Comparison of ENCODE assay signal across 19 cellular contexts in the genomic region with DNA sequence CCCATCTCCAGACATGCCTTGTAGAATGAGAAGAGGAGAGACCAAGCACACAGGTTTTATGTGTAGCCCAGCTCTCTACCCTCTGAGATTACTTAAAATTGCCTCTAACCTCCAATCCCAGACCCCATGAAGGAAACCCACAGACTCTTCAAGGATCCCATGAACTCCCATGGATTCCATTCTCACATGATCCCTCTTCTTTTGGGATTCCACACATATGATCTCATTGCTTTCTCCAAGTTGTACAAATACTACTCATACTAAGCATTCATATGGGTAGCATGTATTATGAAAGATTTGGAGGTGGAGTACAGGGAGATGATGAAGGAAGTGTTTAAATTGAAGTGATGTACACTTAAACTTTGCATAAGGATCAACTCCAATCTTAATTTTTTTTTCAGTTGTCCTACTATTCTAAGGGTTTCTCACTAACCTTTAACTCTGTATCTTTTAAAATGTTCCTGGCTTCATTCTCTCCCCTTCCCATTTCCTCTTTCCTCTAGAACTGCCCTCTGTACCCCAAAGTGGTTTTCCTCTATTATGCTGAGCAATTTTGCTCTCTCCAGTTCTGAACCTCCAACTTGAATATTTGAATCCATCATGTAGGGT. TPM values are rescaled to one million over a fixed set of nuclear protein-coding genes. Genes with fewer than 3 reads are reported as not detected.
A peak's percentile ranks its signal among the peaks of the same experiment; 100 is the strongest.
DNase-seq lines count a peak whose midpoint lies in the region; FAIRE-seq and TF ChIP-seq lines count a peak whose summit lies in the region.
"Had no signal": no experiment of that assay in that cellular context is flagged by ENCODE, and none has a peak within 500 bp of the region (broad histone marks: within the 10 kb centered on the region; RNA-seq: fewer than 3 reads in every experiment).

No MANE protein-coding gene starts in this region.

- peaks cover 6% of the 10 kb centered on the region for H3K27me3 Mint-ChIP-seq in endothelial cell (ENCODE audit: unreplicated experiment)
- H3K27me3 Mint-ChIP-seq: activated naive CD8-positive, alpha-beta T cell treated with anti-CD3 and anti-CD28 coated beads, Interleukin-2, amount 10 ng/mL, durations not matched to agents 7 days and 5 days had no signal

- H4K20me1 ChIP-seq in Loucy (ENCODE audit: insufficient read depth, low read length, poor library complexity, severe bottlenecking): no peaks in the 10 kb centered on the region

- TF ChIP-seq POLR2A in GM12891 (IDR thresholded peaks at IDR 0.05; ENCODE audit: low read depth, low read length): no peak

- H3K4me3 ChIP-seq in Loucy (ENCODE audit: low read length, poor library complexity, severe bottlenecking) (no peak overlapping the region), colonic mucosa (no peak overlapping the region)
- H3K4me3 ChIP-seq: body of pancreas, smooth muscle cell, upper lobe of right lung had no signal

- FAIRE-seq in GM12891 (lab: Jason Lieb, UNC): peak; percentile 16

- H3K9ac ChIP-seq in Loucy (ENCODE audit: low read depth, low read length, poor library complexity, severe bottlenecking): no peak overlapping the region
- H3K9ac ChIP-seq in colonic mucosa (ENCODE audit: low read depth in 2 of 2, low read length in 2 of 2): no peak overlapping the region

- no peaks in the 10 kb centered on the region for H3K27me3 ChIP-seq in Loucy (ENCODE audit: insufficient read depth, low read length, poor library complexity, severe bottlenecking)
- no peaks in the 10 kb centered on the region for H3K27me3 ChIP-seq in colonic mucosa
- H3K27me3 ChIP-seq: body of pancreas, upper lobe of right lung had no signal

- no peaks in the 10 kb centered on the region for H3K36me3 Mint-ChIP-seq in endothelial cell (ENCODE audit: low read depth, unreplicated experiment)
- H3K36me3 Mint-ChIP-seq: activated naive CD8-positive, alpha-beta T cell treated with anti-CD3 and anti-CD28 coated beads, Interleukin-2, amount 10 ng/mL, durations not matched to agents 7 days and 5 days; mesothelial cell of epicardium had no signal

- peak overlapping the region; percentile 57; the same call in 1 of the 2 replicates for H2AFZ ChIP-seq in Loucy (ENCODE audit: low read length)

- peaks cover 11% of the 10 kb centered on the region for H3K4me1 ChIP-seq in Loucy (ENCODE audit: insufficient read depth, low read length, poor library complexity, severe bottlenecking)
- no peaks in the 10 kb centered on the region for H3K4me1 ChIP-seq in colonic mucosa
- H3K4me1 ChIP-seq: body of pancreas, upper lobe of right lung had no signal

- H3K9me3 ChIP-seq in Loucy (ENCODE audit: insufficient read depth, low read depth, low read length): no peaks in the 10 kb centered on the region
- no peaks in the 10 kb centered on the region for H3K9me3 ChIP-seq in colonic mucosa
- H3K9me3 ChIP-seq: body of pancreas, upper lobe of right lung had no signal

- H3K9me2 ChIP-seq in Loucy (replicated peaks; ENCODE audit: low read depth, low read length): no peaks in the 10 kb centered on the region

- peak overlapping the region; percentile 16 for H3K27ac Mint-ChIP-seq in endothelial cell (ENCODE audit: unreplicated experiment)
- H3K27ac Mint-ChIP-seq: activated T-helper 1 cell treated with anti-CD3 and anti-CD28 coated beads, Interleukin-12 subunit alpha, Interleukin-12 subunit beta, Interleukin-2, Interleukin-4 antibody, amounts not matched to agents 30 ng/mL and 10 ng/mL and 1 ng/mL, durations not matched to agents 14 hours and 24 hours and 36 hours; mesothelial cell of epicardium had no signal

- no peaks in the 10 kb centered on the region for H3K79me2 ChIP-seq in Loucy (ENCODE audit: insufficient read depth, low read length)

- H3K4me2 ChIP-seq in Loucy (ENCODE audit: low read depth, low read length, poor library complexity, severe bottlenecking): peak overlapping the region; percentile 17
- H3K4me2 ChIP-seq: smooth muscle cell had no signal

- DNase-seq in GM12891 (ENCODE audit: insufficient read length, low spot score) (no peak), endothelial cell (ENCODE audit: low spot score) (no peak), renal cortical epithelial cell (ENCODE audit: low read depth) (peak; percentile 13), mesenteric fat pad (ENCODE audit: low spot score) (no peak), NCI-H146 treated with DMSO at 0.1 percent for 48 hours (lab: John Stamatoyannopoulos, UW; ENCODE audit: unreplicated experiment) (no peak), colonic mucosa (no peak)
- DNase-seq: AML-193, body of pancreas, cortex of kidney, H7, head of caudate nucleus, NCI-H1417 treated with DMSO at 0.1 percent for 48 hours, NCI-H526 had no signal

- intact Hi-C loops in colonic mucosa (cut with DNase I): no loop called here

- H3K36me3 ChIP-seq in Loucy (ENCODE audit: insufficient read depth, low read length) (no peaks in the 10 kb centered on the region), colonic mucosa (no peaks in the 10 kb centered on the region)
- H3K36me3 ChIP-seq: upper lobe of right lung had no signal

- H3K4me1 Mint-ChIP-seq in endothelial cell (ENCODE audit: unreplicated experiment): peaks cover 8% of the 10 kb centered on the region
- H3K4me1 Mint-ChIP-seq: mesothelial cell of epicardium had no signal

- no peak overlapping the region for H3K27ac ChIP-seq in colonic mucosa
- H3K27ac ChIP-seq: body of pancreas, upper lobe of right lung had no signal

- H3K4me3 Mint-ChIP-seq in endothelial cell (ENCODE audit: unreplicated experiment): no peak overlapping the region
- H3K4me3 Mint-ChIP-seq: activated naive CD8-positive, alpha-beta T cell treated with anti-CD3 and anti-CD28 coated beads, Interleukin-2, amount 10 ng/mL, durations not matched to agents 7 days and 5 days; activated T-helper 1 cell treated with anti-CD3 and anti-CD28 coated beads, Interleukin-12 subunit alpha, Interleukin-12 subunit beta, Interleukin-2, Interleukin-4 antibody, amounts not matched to agents 30 ng/mL and 10 ng/mL and 1 ng/mL, durations not matched to agents 14 hours and 24 hours and 36 hours; mesothelial cell of epicardium had no signal

- H3K9me3 Mint-ChIP-seq in endothelial cell (ENCODE audit: unreplicated experiment): no peaks in the 10 kb centered on the region
- H3K9me3 Mint-ChIP-seq: activated naive CD8-positive, alpha-beta T cell treated with anti-CD3 and anti-CD28 coated beads, Interleukin-2, amount 10 ng/mL, durations not matched to agents 7 days and 5 days; activated T-helper 1 cell treated with anti-CD3 and anti-CD28 coated beads, Interleukin-12 subunit alpha, Interleukin-12 subunit beta, Interleukin-2, Interleukin-4 antibody, amounts not matched to agents 30 ng/mL and 10 ng/mL and 1 ng/mL, durations not matched to agents 14 hours and 24 hours and 36 hours; mesothelial cell of epicardium had no signal

- no peak for TF ChIP-seq CTCF in Loucy (conservative IDR thresholded peaks at IDR 0.05; ENCODE audit: low read length)
- TF ChIP-seq CTCF in endothelial cell (IDR thresholded peaks at IDR 0.05; ENCODE audit: unreplicated experiment): no peak
- no peak for TF ChIP-seq CTCF in colonic mucosa (IDR thresholded peaks at IDR 0.05)

- H3F3A ChIP-seq in Loucy (ENCODE audit: low read depth): no peaks in the 10 kb centered on the region

TF ChIP-seq in GM12891, 5 proteins besides CTCF, POLR2A, EP300 and RAD21:
- no peak for TF ChIP-seq TAF1 (IDR thresholded peaks at IDR 0.05; ENCODE audit: low read depth, low read length)
- no peak for TF ChIP-seq PAX5 (IDR thresholded peaks at IDR 0.05; ENCODE audit: insufficient read depth, low read length, severe bottlenecking)
TF ChIP-seq in GM12891: peak in this region for 0.

RNA-seq across cellular contexts. Expression of gene MFSD2A, which starts 41.6 kb away (rescaled TPM):
- polyA plus RNA-seq in GM12891 (2012; ENCODE audit: low read depth, missing spikeins): 10.4 TPM
- total RNA-seq in endothelial cell (ENCODE audit: unreplicated experiment) (1.6 TPM), renal cortical epithelial cell (6.7 and 9.7 TPM in 2 replicates), mesenteric fat pad (8.0 TPM), colonic mucosa (10 to 100 TPM; 15.6 to 27.2 TPM)

RNA-seq across cellular contexts. Expression of gene CAP1, which starts 44.0 kb away (rescaled TPM):
- 324 TPM for polyA plus RNA-seq in GM12891 (2012; ENCODE audit: low read depth, missing spikeins)
- total RNA-seq in endothelial cell (ENCODE audit: unreplicated experiment): 378 TPM
- 503 and 992 TPM in 2 replicates for total RNA-seq in renal cortical epithelial cell
- 381 TPM for total RNA-seq in mesenteric fat pad
- 100 to 1,000 TPM; 500 to 548 TPM for total RNA-seq in colonic mucosa
